Comparison of ENCODE assay signal across 8 cellular contexts in genomic region chr11:614583-615452, GRCh38. TPM values are rescaled to one million over a fixed set of nuclear protein-coding genes. Genes with fewer than 3 reads are reported as not detected.
DNase-seq lines count a peak whose midpoint lies in the region; ATAC-seq and TF ChIP-seq lines count a peak whose summit lies in the region.

No MANE protein-coding gene starts in this region.

- no peaks in the 10 kb centered on the region for H3K27me3 ChIP-seq in BE2C

- H3K36me3 ChIP-seq in BE2C: peaks cover 11% of the 10 kb centered on the region

- H3K36me3 Mint-ChIP-seq in activated naive CD8-positive, alpha-beta T cell treated with anti-CD3 and anti-CD28 coated beads, Interleukin-2, amount 10 ng/mL, durations not matched to agents 7 days and 5 days: peaks cover 13% of the 10 kb centered on the region
- peaks cover 68% of the 10 kb centered on the region for H3K36me3 Mint-ChIP-seq in stimulated activated effector memory CD8-positive, alpha-beta T cell treated with anti-CD3 and anti-CD28 coated beads, Interleukin-12 subunit alpha, Interleukin-12 subunit beta, amount 100 ng/mL, for 72 hours

- ATAC-seq in HG02798 (IDR thresholded peaks at IDR 0.05; ENCODE audit: poor library complexity, unreplicated experiment) (peak; percentile 2), GM18520 (IDR thresholded peaks at IDR 0.05; ENCODE audit: unreplicated experiment) (no peak)
- no peak for ATAC-seq in activated naive CD8-positive, alpha-beta T cell treated with anti-CD3 and anti-CD28 coated beads, Interleukin-2, amount 10 ng/mL, durations not matched to agents 7 days and 5 days (ENCODE audit: low read depth)
- no peak for ATAC-seq in stimulated activated effector memory CD8-positive, alpha-beta T cell treated with anti-CD3 and anti-CD28 coated beads, Interleukin-12 subunit alpha, Interleukin-12 subunit beta, amount 100 ng/mL, for 72 hours

- no peaks in the 10 kb centered on the region for H3K9me3 ChIP-seq in BE2C

- H3K27me3 Mint-ChIP-seq in activated naive CD8-positive, alpha-beta T cell treated with anti-CD3 and anti-CD28 coated beads, Interleukin-2, amount 10 ng/mL, durations not matched to agents 7 days and 5 days: no peaks in the 10 kb centered on the region

- DNase-seq in BE2C (no peak), DMS153 (lab: John Stamatoyannopoulos, UW) (no peak), NCI-H1436 treated with DMSO at 0.1 percent for 48 hours (lab: John Stamatoyannopoulos, UW) (no peak)
- no peak for DNase-seq in activated naive CD8-positive, alpha-beta T cell treated with anti-CD3 and anti-CD28 coated beads, Interleukin-2, amount 10 ng/mL, durations not matched to agents 7 days and 5 days
- DNase-seq in stimulated activated effector memory CD8-positive, alpha-beta T cell treated with anti-CD3 and anti-CD28 coated beads, Interleukin-12 subunit alpha, Interleukin-12 subunit beta, amount 100 ng/mL, for 72 hours (ENCODE audit: low spot score in 2 of 2): no peak

- H3K27ac Mint-ChIP-seq in activated naive CD8-positive, alpha-beta T cell treated with anti-CD3 and anti-CD28 coated beads, Interleukin-2, amount 10 ng/mL, durations not matched to agents 7 days and 5 days: peak overlapping the region; percentile 97
- H3K27ac Mint-ChIP-seq in stimulated activated effector memory CD8-positive, alpha-beta T cell treated with anti-CD3 and anti-CD28 coated beads, Interleukin-12 subunit alpha, Interleukin-12 subunit beta, amount 100 ng/mL, for 72 hours: peak overlapping the region; percentile 87

- peaks cover 11% of the 10 kb centered on the region for H3K4me1 ChIP-seq in BE2C

- no peak for TF ChIP-seq CTCF in BE2C (IDR thresholded peaks at IDR 0.05; ENCODE audit: low read depth, low read length)

- H3K4me1 Mint-ChIP-seq in activated naive CD8-positive, alpha-beta T cell treated with anti-CD3 and anti-CD28 coated beads, Interleukin-2, amount 10 ng/mL, durations not matched to agents 7 days and 5 days: peaks cover 13% of the 10 kb centered on the region
- peaks cover 41% of the 10 kb centered on the region for H3K4me1 Mint-ChIP-seq in stimulated activated effector memory CD8-positive, alpha-beta T cell treated with anti-CD3 and anti-CD28 coated beads, Interleukin-12 subunit alpha, Interleukin-12 subunit beta, amount 100 ng/mL, for 72 hours

- no peaks in the 10 kb centered on the region for H3K9me3 Mint-ChIP-seq in activated naive CD8-positive, alpha-beta T cell treated with anti-CD3 and anti-CD28 coated beads, Interleukin-2, amount 10 ng/mL, durations not matched to agents 7 days and 5 days
- no peaks in the 10 kb centered on the region for H3K9me3 Mint-ChIP-seq in stimulated activated effector memory CD8-positive, alpha-beta T cell treated with anti-CD3 and anti-CD28 coated beads, Interleukin-12 subunit alpha, Interleukin-12 subunit beta, amount 100 ng/mL, for 72 hours

- POLR2A ChIA-PET in activated naive CD8-positive, alpha-beta T cell treated with anti-CD3 and anti-CD28 coated beads, Interleukin-2, amount 10 ng/mL, durations not matched to agents 7 days and 5 days (lab: Charles Lee): interaction anchor here (0.6 to 3.7 kb wide), 28 partner anchors 9 to 163 kb away, joined by 3 to 23 read pairs (median 4); partner anchors contain the start of genes DEAF1, HRAS, LRRC56 and PHRF1

- H3K4me3 Mint-ChIP-seq in activated naive CD8-positive, alpha-beta T cell treated with anti-CD3 and anti-CD28 coated beads, Interleukin-2, amount 10 ng/mL, durations not matched to agents 7 days and 5 days: peak overlapping the region; percentile 93
- H3K4me3 Mint-ChIP-seq in stimulated activated effector memory CD8-positive, alpha-beta T cell treated with anti-CD3 and anti-CD28 coated beads, Interleukin-12 subunit alpha, Interleukin-12 subunit beta, amount 100 ng/mL, for 72 hours: peak overlapping the region; percentile 74

- peak overlapping the region; percentile 58 for H3K4me3 ChIP-seq in BE2C (ENCODE audit: low read depth, low read length)
- peak overlapping the region; percentile 61 for H3K4me3 ChIP-seq in iPS-11a (ENCODE audit: low read depth, low read length)

RNA-seq across cellular contexts. Expression of gene IRF7, which starts 0.9 kb away (rescaled TPM):
- 14.4 TPM for polyA plus RNA-seq in BE2C (2012; ENCODE audit: insufficient read depth, insufficient read length, low read depth)
- total RNA-seq in activated naive CD8-positive, alpha-beta T cell treated with anti-CD3 and anti-CD28 coated beads, Interleukin-2, amount 10 ng/mL, durations not matched to agents 7 days and 5 days: 100 to 1,000 TPM; 160 to 165 TPM

RNA-seq across cellular contexts. Expression of gene CDHR5, which starts 9.9 kb away (rescaled TPM):
- polyA plus RNA-seq in BE2C (2012; ENCODE audit: insufficient read depth, insufficient read length, low read depth): 0.37 TPM
- not detected for total RNA-seq in activated naive CD8-positive, alpha-beta T cell treated with anti-CD3 and anti-CD28 coated beads, Interleukin-2, amount 10 ng/mL, durations not matched to agents 7 days and 5 days

RNA-seq across cellular contexts. Expression of gene SCT, which starts 12.2 kb away (rescaled TPM):
- polyA plus RNA-seq in BE2C (2012; ENCODE audit: insufficient read depth, insufficient read length, low read depth): not detected
- not detected for total RNA-seq in activated naive CD8-positive, alpha-beta T cell treated with anti-CD3 and anti-CD28 coated beads, Interleukin-2, amount 10 ng/mL, durations not matched to agents 7 days and 5 days

RNA-seq across cellular contexts. Expression of gene DRD4, which starts 22.3 kb away (rescaled TPM):
- 1.9 TPM for polyA plus RNA-seq in BE2C (2012; ENCODE audit: insufficient read depth, insufficient read length, low read depth)
- under 1 TPM; 0.51 to 0.72 TPM for total RNA-seq in activated naive CD8-positive, alpha-beta T cell treated with anti-CD3 and anti-CD28 coated beads, Interleukin-2, amount 10 ng/mL, durations not matched to agents 7 days and 5 days

RNA-seq across cellular contexts. Expression of gene PHRF1, which starts 38.5 kb away (rescaled TPM):
- polyA plus RNA-seq in BE2C (2012; ENCODE audit: insufficient read depth, insufficient read length, low read depth): 36.2 TPM
- 10 to 100 TPM; 55.4 to 58.9 TPM for total RNA-seq in activated naive CD8-positive, alpha-beta T cell treated with anti-CD3 and anti-CD28 coated beads, Interleukin-2, amount 10 ng/mL, durations not matched to agents 7 days and 5 days
